In the genomic region with DNA sequence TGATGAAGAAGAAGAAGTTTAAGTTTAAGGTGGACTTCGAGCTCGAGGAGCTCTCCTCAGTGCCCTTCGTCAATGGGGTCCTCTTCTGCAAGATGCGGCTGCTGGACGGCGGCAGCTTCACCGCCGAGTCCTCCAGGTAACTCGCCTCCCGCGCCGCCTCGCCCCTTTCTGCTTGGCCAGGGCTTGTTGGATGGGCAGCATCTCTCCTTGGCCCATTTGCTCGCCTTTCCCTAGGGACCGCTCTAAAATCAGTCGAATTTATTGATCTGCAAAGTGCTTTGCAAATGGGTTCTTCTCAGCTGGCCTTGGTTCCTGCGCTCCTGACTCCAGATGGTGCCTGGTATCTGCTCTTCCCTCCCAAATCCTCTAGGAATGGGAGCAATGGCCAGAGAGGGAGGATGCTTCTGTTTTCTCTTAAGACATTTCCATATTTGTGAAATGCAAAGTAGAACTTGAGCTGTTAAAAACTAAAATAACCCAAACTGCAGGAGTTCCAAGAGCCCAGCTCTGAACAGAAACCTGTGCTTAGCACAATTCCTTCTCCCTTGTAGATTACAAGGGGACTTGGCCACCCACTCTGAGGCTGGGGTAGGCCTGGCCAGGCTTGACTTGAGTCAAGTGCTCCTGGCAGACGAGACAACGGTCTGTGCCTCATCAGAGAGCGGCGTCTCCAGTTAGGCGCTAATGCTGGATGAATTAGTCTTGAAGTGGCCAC, we compare ENCODE assay signal across 1 cellular context.
TF ChIP-seq lines count a peak whose summit lies in the region.

No MANE protein-coding gene starts in this region.

TF ChIP-seq in H1, 55 proteins besides CTCF, POLR2A, EP300 and RAD21 (continued from another document):
- TF ChIP-seq TBP (IDR thresholded peaks at IDR 0.05; ENCODE audit: low read depth, low read length): no peak; the same call in 1 of the 2 replicates
- peak; percentile 41; the same call in 1 of the 2 replicates for TF ChIP-seq POLR2AphosphoS5 (IDR thresholded peaks at IDR 0.05; ENCODE audit: low read depth, low read length)
- TF ChIP-seq YY1 (IDR thresholded peaks at IDR 0.05; ENCODE audit: low read depth, low read length): no peak
- TF ChIP-seq ASH2L (IDR thresholded peaks at IDR 0.05; ENCODE audit: low read length): peak; percentile 17
- no peak for TF ChIP-seq CTBP2 (IDR thresholded peaks at IDR 0.05; ENCODE audit: borderline replicate concordance, insufficient read depth, insufficient read length, low read length)
- no peak for TF ChIP-seq SUZ12 (IDR thresholded peaks at IDR 0.05; ENCODE audit: low read length)
- TF ChIP-seq SIRT6 (IDR thresholded peaks at IDR 0.05; ENCODE audit: low read length): no peak
- TF ChIP-seq SIN3A (conservative IDR thresholded peaks at IDR 0.05 in 1 of 2, IDR thresholded peaks at IDR 0.05 in 1 of 2; ENCODE audit: low read depth in 1 of 2, low read length in 2 of 2): 0 out of 4 replicates have a peak, but pooled peaks of 1 of the 2 experiments have one; percentile 31
- TF ChIP-seq SAP30 (IDR thresholded peaks at IDR 0.05; ENCODE audit: insufficient read depth, insufficient replicate concordance, low read length): no peak
- TF ChIP-seq TCF12 (IDR thresholded peaks at IDR 0.05; ENCODE audit: low read depth, low read length): no peak
- TF ChIP-seq, protein P1, sequence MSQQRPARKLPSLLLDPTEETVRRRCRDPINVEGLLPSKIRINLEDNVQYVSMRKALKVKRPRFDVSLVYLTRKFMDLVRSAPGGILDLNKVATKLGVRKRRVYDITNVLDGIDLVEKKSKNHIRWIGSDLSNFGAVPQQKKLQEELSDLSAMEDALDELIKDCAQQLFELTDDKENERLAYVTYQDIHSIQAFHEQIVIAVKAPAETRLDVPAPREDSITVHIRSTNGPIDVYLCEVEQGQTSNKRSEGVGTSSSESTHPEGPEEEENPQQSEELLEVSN (IDR thresholded peaks at IDR 0.05): no peak
- TF ChIP-seq HDAC2 (IDR thresholded peaks at IDR 0.05; ENCODE audit: borderline replicate concordance in 1 of 2, low read depth in 2 of 2, low read length in 2 of 2): no peak
- peak; percentile 38 for TF ChIP-seq KDM4A (IDR thresholded peaks at IDR 0.05; ENCODE audit: low read depth, low read length, severe bottlenecking)
- TF ChIP-seq RFX5 (IDR thresholded peaks at IDR 0.05; ENCODE audit: borderline replicate concordance, low read depth, low read length): no peak
